2 cellular contexts compared by ENCODE assay signal in genomic region chr6:130222775-130223174, GRCh38.
TF ChIP-seq lines count a peak whose summit lies in the region.

TSS of gene SAMD3 (minus strand) at chr6:130222951. CDS start at chr6:130215273, 7,678 bp downstream.

TF ChIP-seq in HCT116, 20 proteins besides CTCF, POLR2A, EP300 and RAD21:
- TF ChIP-seq ELF1 (IDR thresholded peaks at IDR 0.05; ENCODE audit: borderline replicate concordance, low read depth): no peak
- no peak for TF ChIP-seq CBX3 (IDR thresholded peaks at IDR 0.05; ENCODE audit: low read depth)
- no peak for TF ChIP-seq EGR1 (IDR thresholded peaks at IDR 0.05; ENCODE audit: low read depth)
- TF ChIP-seq REST (IDR thresholded peaks at IDR 0.05; ENCODE audit: low read depth): no peak
- TF ChIP-seq MAX (IDR thresholded peaks at IDR 0.05): no peak
- no peak for TF ChIP-seq YY1 (IDR thresholded peaks at IDR 0.05; ENCODE audit: extremely low read depth, insufficient replicate concordance, low read depth, low read length)
- TF ChIP-seq SIN3A (IDR thresholded peaks at IDR 0.05; ENCODE audit: low read depth): no peak
- no peak for TF ChIP-seq JUND (IDR thresholded peaks at IDR 0.05)
- no peak for TF ChIP-seq EZH2 (IDR thresholded peaks at IDR 0.05)
- no peak for TF ChIP-seq SRF (IDR thresholded peaks at IDR 0.05; ENCODE audit: low read depth)
- no peak for TF ChIP-seq ZFX (IDR thresholded peaks at IDR 0.05)
- no peak for TF ChIP-seq FOSL1 (IDR thresholded peaks at IDR 0.05; ENCODE audit: low read depth)
- TF ChIP-seq EZH2phosphoT487 (IDR thresholded peaks at IDR 0.05; ENCODE audit: borderline replicate concordance): no peak
- TF ChIP-seq ZBTB33 (IDR thresholded peaks at IDR 0.05; ENCODE audit: extremely low read depth, insufficient replicate concordance, low read length): no peak
- TF ChIP-seq POLR2AphosphoS5 (IDR thresholded peaks at IDR 0.05; ENCODE audit: low read depth, low read length): no peak
- TF ChIP-seq CEBPB (IDR thresholded peaks at IDR 0.05; ENCODE audit: low read depth): no peak
- TF ChIP-seq ZNF274 (IDR thresholded peaks at IDR 0.05; ENCODE audit: low read depth, low read length): no peak

TF ChIP-seq in GM23338, 12 proteins besides CTCF, POLR2A, EP300 and RAD21:
- TF ChIP-seq CREB1 (CRISPR knock-in tag; IDR thresholded peaks at IDR 0.05; ENCODE audit: low read depth) (no peak), EZH2 (IDR thresholded peaks at IDR 0.05; ENCODE audit: low read depth, unreplicated experiment) (no peak), ZNF462 (CRISPR knock-in tag; IDR thresholded peaks at IDR 0.05) (no peak), ETS1 (IDR thresholded peaks at IDR 0.05) (no peak), NANOG (IDR thresholded peaks at IDR 0.05; ENCODE audit: borderline replicate concordance) (no peak), STAT1 (IDR thresholded peaks at IDR 0.05; ENCODE audit: unreplicated experiment) (no peak), ZNF331 (CRISPR knock-in tag; IDR thresholded peaks at IDR 0.05; ENCODE audit: low read depth) (no peak), EZH2phosphoT487 (IDR thresholded peaks at IDR 0.05; ENCODE audit: unreplicated experiment) (no peak), JUNB (IDR thresholded peaks at IDR 0.05; ENCODE audit: unreplicated experiment) (no peak), POLR2AphosphoS5 (IDR thresholded peaks at IDR 0.05; ENCODE audit: low read depth) (no peak), REST (IDR thresholded peaks at IDR 0.05; ENCODE audit: unreplicated experiment) (no peak), ZNF114 (CRISPR knock-in tag; IDR thresholded peaks at IDR 0.05) (no peak)
TF ChIP-seq in GM23338: peak in this region for 0.
